9 cellular contexts compared by ENCODE assay signal in genomic region chr17:27457731-27458523, GRCh38. TPM values are rescaled to one million over a fixed set of nuclear protein-coding genes. Genes with fewer than 3 reads are reported as not detected.
A peak's percentile ranks its signal among the peaks of the same experiment; 100 is the strongest.
DNase-seq lines count a peak whose midpoint lies in the region; ATAC-seq and TF ChIP-seq lines count a peak whose summit lies in the region.
"Had no signal": no experiment of that assay in that cellular context is flagged by ENCODE, and none has a peak within 500 bp of the region (broad histone marks: within the 10 kb centered on the region; RNA-seq: fewer than 3 reads in every experiment).

No MANE protein-coding gene starts in this region.

- no peaks in the 10 kb centered on the region for H3K9me3 Mint-ChIP-seq in IgD-negative memory B cell
- no peaks in the 10 kb centered on the region for H3K9me3 Mint-ChIP-seq in activated T-helper 2 cell treated with anti-CD3 and anti-CD28 coated beads, Interferon-gamma antibody, Interleukin-2, Interleukin-4, amounts not matched to agents 10 μg/mL and 5 μg/mL and 100 μg/mL, durations not matched to agents 14 hours and 24 hours and 36 hours

- H3K9me3 ChIP-seq in DND-41 (ENCODE audit: insufficient read depth, low read length, severe bottlenecking) (no peaks in the 10 kb centered on the region), suprapubic skin (no peaks in the 10 kb centered on the region)

- ATAC-seq in DND-41 (ENCODE audit: insufficient read depth, low read depth) (no peak), GM19467 (IDR thresholded peaks at IDR 0.05; ENCODE audit: unreplicated experiment) (no peak)

- peak overlapping the region in 2 of 3 donors; percentile 78 for H3K27ac Mint-ChIP-seq in IgD-negative memory B cell
- H3K27ac Mint-ChIP-seq in activated T-helper 2 cell treated with anti-CD3 and anti-CD28 coated beads, Interferon-gamma antibody, Interleukin-2, Interleukin-4, amounts not matched to agents 10 μg/mL and 5 μg/mL and 100 μg/mL, durations not matched to agents 14 hours and 24 hours and 36 hours = peak overlapping the region; percentile 57

- no peaks in the 10 kb centered on the region for H3K36me3 ChIP-seq in DND-41 (ENCODE audit: insufficient read depth, low read length)
- no peaks in the 10 kb centered on the region for H3K36me3 ChIP-seq in kidney epithelial cell (ENCODE audit: control insufficient read depth, insufficient read depth, low read length)
- H3K36me3 ChIP-seq in suprapubic skin = no peaks in the 10 kb centered on the region

- peak overlapping the region; percentile 85 for H3K4me2 ChIP-seq in DND-41 (ENCODE audit: insufficient read depth, low read length)

- H3K27ac ChIP-seq in DND-41 (ENCODE audit: low read length) (no peak overlapping the region), suprapubic skin (no peak overlapping the region)
- H3K27ac ChIP-seq: VCaP had no signal

- DNase-seq in DND-41 (no peak), kidney epithelial cell (ENCODE audit: low read depth) (no peak), suprapubic skin (ENCODE audit: low spot score in 2 of 2) (no peak)
- DNase-seq in activated T-helper 2 cell treated with anti-CD3 and anti-CD28 coated beads, Interferon-gamma antibody, Interleukin-2, Interleukin-4, amounts not matched to agents 10 μg/mL and 5 μg/mL and 100 μg/mL, durations not matched to agents 14 hours and 24 hours and 36 hours (ENCODE audit: low spot score) = no peak
- no peak for DNase-seq in activated effector memory CD4-positive, alpha-beta T cell treated with anti-CD3 and anti-CD28 coated beads, Interleukin-2, amount 50 U/mL, for 16 hours
- no peak for DNase-seq in activated CD4-positive, alpha-beta T cell treated with anti-CD3 and anti-CD28 coated beads for 48 hours

- no peak for TF ChIP-seq EP300 in suprapubic skin (IDR thresholded peaks at IDR 0.05)

- no peaks in the 10 kb centered on the region for H3K79me2 ChIP-seq in DND-41 (ENCODE audit: insufficient read depth, low read length)

- intact Hi-C loops in activated T-helper 2 cell treated with anti-CD3 and anti-CD28 coated beads, Interferon-gamma antibody, Interleukin-2, Interleukin-4, amounts not matched to agents 10 μg/mL and 5 μg/mL and 100 μg/mL, durations not matched to agents 14 hours and 24 hours and 36 hours (cut with micrococcal nuclease) = loop anchor here (10.0 kb wide), 1 partner anchor 73 kb away; no protein-coding TSS in a partner anchor

- H3K4me3 ChIP-seq in DND-41 (ENCODE audit: low read depth in 1 of 2, low read length in 2 of 2) (peak overlapping the region in 1 of 2 experiments; percentile 77; a peak in 2 of 4 replicates), kidney epithelial cell (ENCODE audit: low read depth, low read length) (peak overlapping the region; percentile 53), suprapubic skin (peak overlapping the region; percentile 94)

- H3K36me3 Mint-ChIP-seq in IgD-negative memory B cell = no peaks in the 10 kb centered on the region
- peaks cover 20% of the 10 kb centered on the region for H3K36me3 Mint-ChIP-seq in activated T-helper 2 cell treated with anti-CD3 and anti-CD28 coated beads, Interferon-gamma antibody, Interleukin-2, Interleukin-4, amounts not matched to agents 10 μg/mL and 5 μg/mL and 100 μg/mL, durations not matched to agents 14 hours and 24 hours and 36 hours (ENCODE audit: low read depth)

- peaks cover 10 to 22% (median 18%) of the 10 kb centered on the region in 3 donors for H3K4me1 Mint-ChIP-seq in IgD-negative memory B cell
- peaks cover 47% of the 10 kb centered on the region for H3K4me1 Mint-ChIP-seq in activated T-helper 2 cell treated with anti-CD3 and anti-CD28 coated beads, Interferon-gamma antibody, Interleukin-2, Interleukin-4, amounts not matched to agents 10 μg/mL and 5 μg/mL and 100 μg/mL, durations not matched to agents 14 hours and 24 hours and 36 hours (ENCODE audit: low read depth)

- no peak for TF ChIP-seq POLR2A in suprapubic skin (IDR thresholded peaks at IDR 0.05)

- H3K9ac ChIP-seq in DND-41 (ENCODE audit: low read depth, low read length) = peak overlapping the region; percentile 67; the same call in 1 of the 2 replicates

- H4K20me1 ChIP-seq in DND-41 (ENCODE audit: insufficient read depth, low read length) = peaks cover 8% of the 10 kb centered on the region

- no peak overlapping the region for H2AFZ ChIP-seq in DND-41 (ENCODE audit: low read depth, low read length)

- TF ChIP-seq CTCF in DND-41 (IDR thresholded peaks at IDR 0.05; ENCODE audit: borderline replicate concordance, extremely low read depth, low read length, poor library complexity, severe bottlenecking) (no peak), kidney epithelial cell (IDR thresholded peaks at IDR 0.05; ENCODE audit: insufficient read depth, low read length, poor library complexity, severe bottlenecking) (no peak), suprapubic skin (IDR thresholded peaks at IDR 0.05) (no peak)

- 26% methylated on average over 14 of the region's 14 CpGs for WGBS in suprapubic skin

- H3K27me3 Mint-ChIP-seq in IgD-negative memory B cell = no peaks in the 10 kb centered on the region
- H3K27me3 Mint-ChIP-seq in activated T-helper 2 cell treated with anti-CD3 and anti-CD28 coated beads, Interferon-gamma antibody, Interleukin-2, Interleukin-4, amounts not matched to agents 10 μg/mL and 5 μg/mL and 100 μg/mL, durations not matched to agents 14 hours and 24 hours and 36 hours (ENCODE audit: low read depth) = peaks cover 9% of the 10 kb centered on the region

- H3K27me3 ChIP-seq in DND-41 (ENCODE audit: insufficient read depth, low read length, poor library complexity) (peaks cover 25% of the 10 kb centered on the region), kidney epithelial cell (ENCODE audit: control insufficient read depth, insufficient read depth, low read length) (no peaks in the 10 kb centered on the region), suprapubic skin (no peaks in the 10 kb centered on the region)

- H3K4me3 Mint-ChIP-seq in IgD-negative memory B cell = peak overlapping the region; percentile 88 to 97 (median 94)
- H3K4me3 Mint-ChIP-seq in activated T-helper 2 cell treated with anti-CD3 and anti-CD28 coated beads, Interferon-gamma antibody, Interleukin-2, Interleukin-4, amounts not matched to agents 10 μg/mL and 5 μg/mL and 100 μg/mL, durations not matched to agents 14 hours and 24 hours and 36 hours (ENCODE audit: low read depth) = peak overlapping the region; percentile 95

- H3K4me1 ChIP-seq in DND-41 (ENCODE audit: insufficient read depth, low read length) (peaks cover 29% of the 10 kb centered on the region), suprapubic skin (peaks cover 58% of the 10 kb centered on the region)

RNA-seq across cellular contexts. Expression of gene KSR1, which starts 1.7 kb away (rescaled TPM):
- polyA plus RNA-seq in IgD-negative memory B cell = 2.1 TPM
- total RNA-seq in activated T-helper 2 cell treated with anti-CD3 and anti-CD28 coated beads, Interferon-gamma antibody, Interleukin-2, Interleukin-4, amounts not matched to agents 10 μg/mL and 5 μg/mL and 100 μg/mL, durations not matched to agents 14 hours and 24 hours and 36 hours = 96.5 and 101 TPM in 2 replicates
- total RNA-seq in kidney epithelial cell = 11.2 and 14.9 TPM in 2 replicates
- 10 to 100 TPM; 38.1 to 54.0 (median 49.5) TPM for total RNA-seq in suprapubic skin
